ENCODE assay signal across 8 cellular contexts in the genomic region with DNA sequence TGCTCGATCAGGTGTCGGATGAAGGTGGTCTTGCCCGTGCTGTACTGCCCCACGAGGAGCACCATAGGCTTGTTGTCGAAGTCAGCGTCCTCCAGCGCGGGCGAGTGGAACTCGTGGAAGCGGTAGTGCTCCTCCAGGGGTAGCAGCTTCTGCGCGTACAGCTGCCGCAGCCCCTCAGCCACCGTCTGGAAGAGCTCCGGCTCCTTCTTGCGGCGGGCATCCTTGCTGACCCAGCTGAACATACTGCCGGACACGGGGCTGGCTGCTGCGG. TPM values are rescaled to one million over a fixed set of nuclear protein-coding genes. Genes with fewer than 3 reads are reported as not detected.
DNase-seq lines count a peak whose midpoint lies in the region; TF ChIP-seq lines count a peak whose summit lies in the region.

No MANE protein-coding gene starts in this region.

- peak overlapping the region; percentile 47 for H2AFZ ChIP-seq in neuron (ENCODE audit: low read depth, low read length)

- H3K27me3 ChIP-seq in Peyer's patch: no peaks in the 10 kb centered on the region
- H3K27me3 ChIP-seq in neuron (ENCODE audit: insufficient read depth, low read length): peaks cover 3% of the 10 kb centered on the region

- peaks cover 0 to 65% (median 30%) of the 10 kb centered on the region in 4 donors for H3K4me1 ChIP-seq in Peyer's patch
- H3K4me1 ChIP-seq in neuron (ENCODE audit: insufficient read depth, low read length): peaks cover 47% of the 10 kb centered on the region

- peak in 3 of 4 experiments; percentile 61 to 62 (median 61) for DNase-seq in activated CD4-positive, CD25-positive, alpha-beta regulatory T cell (lab: John Stamatoyannopoulos, UW)
- no peak for DNase-seq in activated CD4-positive, CD25-positive, alpha-beta regulatory T cell treated with anti-CD3 and anti-CD28 coated beads, Interleukin-2, amount 50 U/mL, for 72 hours
- no peak for DNase-seq in Peyer's patch
- DNase-seq in epithelial cell of proximal tubule (ENCODE audit: low read depth): no peak
- no peak for DNase-seq in activated effector memory CD4-positive, alpha-beta T cell treated with Interleukin-2 at 50 U/mL for 16 hours
- no peak for DNase-seq in cortex of kidney (lab: John Stamatoyannopoulos, UW)
- no peak for DNase-seq in COLO668 (lab: John Stamatoyannopoulos, UW; ENCODE audit: unreplicated experiment)

- H3K36me3 ChIP-seq in Peyer's patch: peaks cover 0 to 14% (median 0%) of the 10 kb centered on the region in 3 donors
- peaks cover 6% of the 10 kb centered on the region for H3K36me3 ChIP-seq in neuron (ENCODE audit: insufficient read depth, low read length)

- TF ChIP-seq CTCF in Peyer's patch (IDR thresholded peaks at IDR 0.05) (no peak), epithelial cell of proximal tubule (conservative IDR thresholded peaks at IDR 0.05; ENCODE audit: low read depth, low read length) (no peak)

- no peak for TF ChIP-seq POLR2A in Peyer's patch (IDR thresholded peaks at IDR 0.05)

- H3K9me3 ChIP-seq in Peyer's patch (no peaks in the 10 kb centered on the region), neuron (ENCODE audit: low read length) (no peaks in the 10 kb centered on the region)

- H3K4me3 ChIP-seq in Peyer's patch (peak overlapping the region; percentile 78 to 81 (median 78)), epithelial cell of proximal tubule (ENCODE audit: low read depth, low read length) (peak overlapping the region; percentile 90), neuron (ENCODE audit: low read length) (peak overlapping the region; percentile 77)

- peak overlapping the region; percentile 81 to 94 (median 88) for H3K27ac ChIP-seq in Peyer's patch

RNA-seq across cellular contexts. Expression of a gene that starts 0.3 kb away (rescaled TPM):
- total RNA-seq in Peyer's patch: 100 to 1,000 TPM in 2 of 4 donors, 10 to 100 TPM in 2; 56.2 to 185 (median 98.6) TPM
- 82.7 and 93.4 TPM in 2 replicates for total RNA-seq in epithelial cell of proximal tubule

RNA-seq across cellular contexts. Expression of a gene that starts 33.7 kb away (rescaled TPM):
- total RNA-seq in Peyer's patch (10 to 100 TPM; 25.6 to 78.6 (median 52.1) TPM), epithelial cell of proximal tubule (4.6 and 8.9 TPM in 2 replicates)

RNA-seq across cellular contexts. Expression of a gene that starts 38.9 kb away (rescaled TPM):
- 10 to 100 TPM; 38.8 to 79.6 (median 66.6) TPM for total RNA-seq in Peyer's patch
- total RNA-seq in epithelial cell of proximal tubule: 22.4 and 25.8 TPM in 2 replicates

RNA-seq across cellular contexts. Expression of a gene that starts 46.3 kb away (rescaled TPM):
- total RNA-seq in Peyer's patch (10 to 100 TPM; 20.0 to 46.2 (median 22.5) TPM), epithelial cell of proximal tubule (16.8 and 32.9 TPM in 2 replicates)

RNA-seq across cellular contexts. Expression of a gene that starts 57.5 kb away (rescaled TPM):
- not detected for total RNA-seq in Peyer's patch
- total RNA-seq in epithelial cell of proximal tubule: not detected in 2 replicates

Comparison
In these comparisons a context has a peak if more than half of its experiments do, and no peak if none do; other contexts are left out.
1. DNase-seq: peak in activated CD4-positive, CD25-positive, alpha-beta regulatory T cell (3 of 4); none in activated CD4-positive, CD25-positive, alpha-beta regulatory T cell treated with anti-CD3 and anti-CD28 coated beads, Interleukin-2, amount 50 U/mL, for 72 hours (single experiment), Peyer's patch (0 of 3), epithelial cell of proximal tubule (single experiment), activated effector memory CD4-positive, alpha-beta T cell treated with Interleukin-2 at 50 U/mL for 16 hours (single experiment), cortex of kidney (single experiment) and COLO668 (single experiment).
2. Peak in every context shown above with its lines, with median percentiles within 50 percentile points of each other: H3K4me3 ChIP-seq.